3 cellular contexts compared by ENCODE assay signal in the genomic region with DNA sequence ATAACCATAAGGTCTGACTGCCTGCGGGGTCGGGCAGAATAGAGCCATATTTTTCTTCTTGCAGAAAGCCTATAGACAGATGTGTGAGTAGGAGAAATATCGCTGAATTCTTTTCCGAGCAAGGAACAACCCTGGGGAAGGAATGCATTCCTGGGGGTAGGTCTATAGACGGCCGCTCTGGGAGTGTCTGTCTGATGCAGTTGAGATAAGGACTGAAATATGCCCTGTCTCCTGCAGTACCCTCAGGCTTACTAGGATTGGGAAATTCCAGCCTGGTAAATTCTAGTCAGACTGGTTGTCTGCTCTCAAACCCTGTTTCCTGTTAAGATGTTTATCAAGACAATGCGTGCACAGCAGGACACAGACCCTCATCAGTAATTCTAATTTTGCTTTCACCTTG.
TF ChIP-seq lines count a peak whose summit lies in the region.

No MANE protein-coding gene starts in this region.

TF ChIP-seq in A549, 52 proteins besides CTCF, POLR2A, EP300 and RAD21:
- peak; percentile 46; the same call in 1 of the 2 replicates for TF ChIP-seq GATA3 (IDR thresholded peaks at IDR 0.05; ENCODE audit: borderline replicate concordance)
TF ChIP-seq in A549: peak in this region for 1; not testable (repeated sequence) for 51.

TF ChIP-seq in GM23338, 12 proteins besides CTCF, POLR2A, EP300 and RAD21:
- 0 out of 2 replicates have a peak, but pooled peaks have one; percentile 15 for TF ChIP-seq CREB1 (CRISPR knock-in tag; IDR thresholded peaks at IDR 0.05; ENCODE audit: low read depth)

TF ChIP-seq in K562, 482 proteins besides CTCF, POLR2A, EP300 and RAD21:
- TF ChIP-seq TRIM24 (IDR thresholded peaks at IDR 0.05) (peak; percentile 50 to 74), TRIM28 (IDR thresholded peaks at IDR 0.05) (peak; percentile 92), CBX1 (IDR thresholded peaks at IDR 0.05; ENCODE audit: low read depth) (peak; percentile 51; the same call in 1 of the 2 replicates), CBX3 (IDR thresholded peaks at IDR 0.05; ENCODE audit: borderline replicate concordance in 1 of 2, low read length in 2 of 2) (peak in 1 of 2 experiments; percentile 61; a peak in 1 of 3 replicates), ZEB2 (IDR thresholded peaks at IDR 0.05) (peak; percentile 74), SMAD4 (CRISPR knock-in tag; conservative IDR thresholded peaks at IDR 0.05) (peak; percentile 23; the same call in 1 of the 2 replicates), CBX5 (IDR thresholded peaks at IDR 0.05; ENCODE audit: borderline replicate concordance, low read depth) (peak; percentile 92)
- TF ChIP-seq, protein P1, sequence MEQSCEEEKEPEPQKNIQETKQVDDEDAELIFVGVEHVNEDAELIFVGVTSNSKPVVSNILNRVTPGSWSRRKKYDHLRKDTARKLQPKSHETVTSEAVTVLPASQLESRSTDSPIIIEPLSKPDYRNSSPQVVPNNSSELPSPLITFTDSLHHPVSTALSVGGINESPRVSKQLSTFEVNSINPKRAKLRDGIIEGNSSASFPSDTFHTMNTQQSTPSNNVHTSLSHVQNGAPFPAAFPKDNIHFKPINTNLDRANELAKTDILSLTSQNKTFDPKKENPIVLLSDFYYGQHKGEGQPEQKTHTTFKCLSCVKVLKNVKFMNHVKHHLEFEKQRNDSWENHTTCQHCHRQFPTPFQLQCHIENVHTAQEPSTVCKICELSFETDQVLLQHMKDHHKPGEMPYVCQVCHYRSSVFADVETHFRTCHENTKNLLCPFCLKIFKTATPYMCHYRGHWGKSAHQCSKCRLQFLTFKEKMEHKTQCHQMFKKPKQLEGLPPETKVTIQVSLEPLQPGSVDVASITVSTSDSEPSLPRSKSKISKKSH (CRISPR knock-in tag; IDR thresholded peaks at IDR 0.05): peak; percentile 71; the same call in 1 of the 2 replicates
- TF ChIP-seq, protein P2, sequence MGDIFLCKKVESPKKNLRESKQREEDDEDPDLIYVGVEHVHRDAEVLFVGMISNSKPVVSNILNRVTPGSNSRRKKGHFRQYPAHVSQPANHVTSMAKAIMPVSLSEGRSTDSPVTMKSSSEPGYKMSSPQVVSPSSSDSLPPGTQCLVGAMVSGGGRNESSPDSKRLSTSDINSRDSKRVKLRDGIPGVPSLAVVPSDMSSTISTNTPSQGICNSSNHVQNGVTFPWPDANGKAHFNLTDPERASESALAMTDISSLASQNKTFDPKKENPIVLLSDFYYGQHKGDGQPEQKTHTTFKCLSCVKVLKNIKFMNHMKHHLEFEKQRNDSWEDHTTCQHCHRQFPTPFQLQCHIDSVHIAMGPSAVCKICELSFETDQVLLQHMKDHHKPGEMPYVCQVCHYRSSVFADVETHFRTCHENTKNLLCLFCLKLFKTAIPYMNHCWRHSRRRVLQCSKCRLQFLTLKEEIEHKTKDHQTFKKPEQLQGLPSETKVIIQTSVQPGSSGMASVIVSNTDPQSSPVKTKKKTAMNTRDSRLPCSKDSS (IDR thresholded peaks at IDR 0.05; ENCODE audit: low read depth, partially characterized antibody): peak; percentile 78
